ENCODE assay signal across 1 cellular context in genomic region chr1:35931424-35932157, GRCh38.
TF ChIP-seq lines count a peak whose summit lies in the region.

No MANE protein-coding gene starts in this region.

TF ChIP-seq in HepG2, 621 proteins besides CTCF, POLR2A, EP300 and RAD21 (continued from another document and continues in another):
- TF ChIP-seq ZNF704 (CRISPR knock-in tag; IDR thresholded peaks at IDR 0.05; ENCODE audit: borderline replicate concordance) (0 out of 2 replicates have a peak, but pooled peaks have one; percentile 16), GLI4 (CRISPR knock-in tag; IDR thresholded peaks at IDR 0.05; ENCODE audit: borderline replicate concordance) (0 out of 2 replicates have a peak, but pooled peaks have one; percentile 41), PHF8 (CRISPR knock-in tag; IDR thresholded peaks at IDR 0.05) (peak; percentile 12), ZMYM3 (CRISPR knock-in tag; IDR thresholded peaks at IDR 0.05) (peak; percentile 35; the same call in 1 of the 2 replicates), ZSCAN21 (CRISPR knock-in tag; IDR thresholded peaks at IDR 0.05; ENCODE audit: borderline replicate concordance) (0 out of 2 replicates have a peak, but pooled peaks have one; percentile 7), GZF1 (CRISPR knock-in tag; IDR thresholded peaks at IDR 0.05) (no peak), ZNF264 (CRISPR knock-in tag; IDR thresholded peaks at IDR 0.05) (no peak), ZNF782 (CRISPR knock-in tag; IDR thresholded peaks at IDR 0.05; ENCODE audit: borderline replicate concordance) (no peak), FOSL2 (CRISPR knock-in tag; IDR thresholded peaks at IDR 0.05) (no peak), ELK4 (CRISPR knock-in tag; IDR thresholded peaks at IDR 0.05; ENCODE audit: borderline replicate concordance) (no peak), ATF4 (CRISPR knock-in tag; IDR thresholded peaks at IDR 0.05) (no peak), KLF11 (CRISPR knock-in tag; IDR thresholded peaks at IDR 0.05) (no peak), PHF5A (CRISPR knock-in tag; IDR thresholded peaks at IDR 0.05; ENCODE audit: low read depth, unreplicated experiment) (no peak), JUN (CRISPR knock-in tag; IDR thresholded peaks at IDR 0.05) (no peak), E2F2 (CRISPR knock-in tag; IDR thresholded peaks at IDR 0.05; ENCODE audit: borderline replicate concordance) (no peak), ZNF12 (CRISPR knock-in tag; IDR thresholded peaks at IDR 0.05) (no peak), ZNF280D (CRISPR knock-in tag; IDR thresholded peaks at IDR 0.05) (0 out of 2 replicates have a peak, but pooled peaks have one; percentile 40), ZSCAN25 (CRISPR knock-in tag; IDR thresholded peaks at IDR 0.05) (peak; percentile 21; the same call in 1 of the 2 replicates), HDAC1 (CRISPR knock-in tag; IDR thresholded peaks at IDR 0.05) (0 out of 2 replicates have a peak, but pooled peaks have one; percentile 7), NCOA2 (CRISPR knock-in tag; IDR thresholded peaks at IDR 0.05) (0 out of 2 replicates have a peak, but pooled peaks have one; percentile 5), ZNF207 (IDR thresholded peaks at IDR 0.05; ENCODE audit: borderline replicate concordance) (no peak), KLF12 (CRISPR knock-in tag; IDR thresholded peaks at IDR 0.05; ENCODE audit: borderline replicate concordance) (0 out of 2 replicates have a peak, but pooled peaks have one; percentile 3), ZNF766 (CRISPR knock-in tag; IDR thresholded peaks at IDR 0.05; ENCODE audit: borderline replicate concordance) (no peak), MIXL1 (CRISPR knock-in tag; IDR thresholded peaks at IDR 0.05) (no peak), DZIP1 (CRISPR knock-in tag; IDR thresholded peaks at IDR 0.05) (0 out of 2 replicates have a peak, but pooled peaks have one; percentile 2), ZNF670 (CRISPR knock-in tag; IDR thresholded peaks at IDR 0.05; ENCODE audit: borderline replicate concordance) (no peak), ZNF546 (CRISPR knock-in tag; conservative IDR thresholded peaks at IDR 0.05) (no peak), PITX1 (CRISPR knock-in tag; IDR thresholded peaks at IDR 0.05) (no peak), KIAA2018 (CRISPR knock-in tag; IDR thresholded peaks at IDR 0.05; ENCODE audit: borderline replicate concordance) (no peak), MED13 (CRISPR knock-in tag; IDR thresholded peaks at IDR 0.05) (no peak), ZNF251 (CRISPR knock-in tag; IDR thresholded peaks at IDR 0.05) (no peak), BRD4 (CRISPR knock-in tag; IDR thresholded peaks at IDR 0.05) (0 out of 2 replicates have a peak, but pooled peaks have one; percentile 58), ZNF333 (CRISPR knock-in tag; IDR thresholded peaks at IDR 0.05; ENCODE audit: borderline replicate concordance) (no peak), ZBTB25 (CRISPR knock-in tag; IDR thresholded peaks at IDR 0.05) (no peak), PRDM4 (CRISPR knock-in tag; IDR thresholded peaks at IDR 0.05; ENCODE audit: borderline replicate concordance) (no peak), PRMT3 (CRISPR knock-in tag; IDR thresholded peaks at IDR 0.05; ENCODE audit: borderline replicate concordance, low read depth) (no peak), RCOR2 (CRISPR knock-in tag; IDR thresholded peaks at IDR 0.05) (no peak)
